In the genomic region with DNA sequence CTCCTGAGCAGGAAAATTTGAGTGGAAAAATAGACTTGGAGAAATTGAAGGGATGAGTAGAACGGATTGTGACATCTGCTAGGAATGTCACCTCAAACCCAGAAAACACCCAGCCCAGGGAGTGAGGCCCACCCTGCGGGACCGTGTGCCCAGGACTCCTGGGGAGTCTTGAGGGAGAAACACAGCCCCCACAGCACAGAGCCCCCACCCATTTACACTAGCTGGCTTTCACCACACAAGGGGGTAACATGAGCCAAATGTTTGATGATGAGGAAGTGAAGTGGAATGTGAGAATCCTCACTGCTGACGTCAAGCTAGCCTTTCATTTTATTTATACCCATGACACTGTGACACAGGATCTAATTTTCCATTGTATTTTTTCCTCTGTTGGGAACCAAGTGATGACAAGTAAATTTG, we compare ENCODE assay signal across 9 cellular contexts. TPM values are rescaled to one million over a fixed set of nuclear protein-coding genes. Genes with fewer than 3 reads are reported as not detected.
DNase-seq lines count a peak whose midpoint lies in the region; ATAC-seq and TF ChIP-seq lines count a peak whose summit lies in the region.
"Had no signal": no experiment of that assay in that cellular context is flagged by ENCODE, and none has a peak within 500 bp of the region (broad histone marks: within the 10 kb centered on the region; RNA-seq: fewer than 3 reads in every experiment).

No MANE protein-coding gene starts in this region.

- peak overlapping the region; percentile 63; the same call in 1 of the 2 replicates for H3K56ac ChIP-seq in IMR-90 (ENCODE audit: extremely low read depth, insufficient read depth, low read length)

- no peaks in the 10 kb centered on the region for H4K20me1 ChIP-seq in IMR-90 (ENCODE audit: insufficient read depth, low read length)

- H2BK5ac ChIP-seq in IMR-90 (ENCODE audit: low read depth, low read length, poor library complexity, severe bottlenecking), result peak overlapping the region; percentile 87

- WGBS in IMR-90 (ENCODE audit: extremely low coverage in 2 of 2, insufficient read length in 1 of 2), 2 experiments, result no CpG with 5 or more reads among the region's 4 CpGs
- 62 to 82% (median 78%) methylated on average over 4 of the region's 4 CpGs for WGBS in spleen, 5 donors

- dilution Hi-C loops in IMR-90 (cut with HindIII; ENCODE audit: low sequenced_read_pairs, unreplicated experiment), result no loop called here

- POLR2A ChIA-PET in A673 (lab: Charles Lee; ENCODE audit: low non-redundant PET), result no interaction called here
- POLR2A ChIA-PET in IMR-90 (lab: Charles Lee; ENCODE audit: unreplicated experiment), result no interaction called here

- no peak overlapping the region; the same call in 1 of the 2 replicates for H4K5ac ChIP-seq in IMR-90 (ENCODE audit: low read depth, low read length)

- peak overlapping the region; percentile 86 for H3K23ac ChIP-seq in IMR-90 (ENCODE audit: low read depth, low read length)

- H3K4ac ChIP-seq in IMR-90 (ENCODE audit: low read depth, low read length), result peak overlapping the region; percentile 77

- H3K9me3 Mint-ChIP-seq in mesothelial cell of epicardium, result peaks cover 5% of the 10 kb centered on the region

- H3K9ac ChIP-seq in IMR-90 (ENCODE audit: low read depth, low read length), result no peak overlapping the region

- H3K9me1 ChIP-seq in IMR-90 (ENCODE audit: insufficient read depth, low read length), result peaks cover 20% of the 10 kb centered on the region

- H2BK15ac ChIP-seq in IMR-90 (ENCODE audit: low read depth, low read length), result peak overlapping the region; percentile 39; the same call in 1 of the 3 replicates

- no TSS peak for BruUV-seq in A673 (replicated peaks; lab: Mats Ljungman, UMichigan)
- no TSS peak for BruUV-seq in IMR-90 (replicated peaks; lab: Mats Ljungman, UMichigan)

- H3K27me3 ChIP-seq in A673 (replicated peaks; ENCODE audit: insufficient read depth, low read depth, low read length, poor library complexity), result no peaks in the 10 kb centered on the region
- peaks cover 4% of the 10 kb centered on the region for H3K27me3 ChIP-seq in IMR-90 (ENCODE audit: control insufficient read depth, insufficient read depth, low read length)
- H3K27me3 ChIP-seq in spleen (replicated peaks in 1 of 7), result peaks cover 0 to 9% (median 0%) of the 10 kb centered on the region in 7 donors

- TF ChIP-seq CTCF in A673 (conservative IDR thresholded peaks at IDR 0.05; ENCODE audit: low read depth, low read length) (no peak), IMR-90 (conservative IDR thresholded peaks at IDR 0.05; ENCODE audit: low read depth, low read length) (no peak), cardiac fibroblast (IDR thresholded peaks at IDR 0.05; ENCODE audit: low read depth, low read length) (no peak), mesothelial cell of epicardium (IDR thresholded peaks at IDR 0.05; ENCODE audit: unreplicated experiment) (no peak), spleen (IDR thresholded peaks at IDR 0.05 in 8 of 11, conservative IDR thresholded peaks at IDR 0.05 in 3 of 11) (no peak)

- peak; percentile 86 for ATAC-seq in IMR-90 (ENCODE audit: low read depth)

- no peak overlapping the region for H3K4me3 Mint-ChIP-seq in mesothelial cell of epicardium

- H2AFZ ChIP-seq in IMR-90 (replicated peaks; ENCODE audit: low read length, poor library complexity), result peak overlapping the region; percentile 76

- H3K27ac Mint-ChIP-seq in mesothelial cell of epicardium, result peak overlapping the region; percentile 73

- peaks cover 23% of the 10 kb centered on the region for H3K4me1 Mint-ChIP-seq in mesothelial cell of epicardium

- in situ Hi-C loops in IMR-90 (cut with MboI; ENCODE audit: low sequenced_read_pairs), result no loop called here

- H3K4me2 ChIP-seq in IMR-90 (ENCODE audit: low read depth, low read length), result peak overlapping the region; percentile 66

- no peaks in the 10 kb centered on the region for H3K27me3 Mint-ChIP-seq in mesothelial cell of epicardium (ENCODE audit: low read depth)

- H3K14ac ChIP-seq in IMR-90 (replicated peaks; ENCODE audit: low read depth, low read length), result peak overlapping the region; percentile 10; the same call in 1 of the 2 replicates

- no peaks in the 10 kb centered on the region for H3K79me1 ChIP-seq in IMR-90 (ENCODE audit: low read depth in 1 of 2, low read length in 2 of 2)

- H2AK5ac ChIP-seq in IMR-90 (ENCODE audit: low read depth, low read length), result peak overlapping the region; percentile 93

- H3K4me3 ChIP-seq in A673 (ENCODE audit: low read depth, low read length, poor library complexity, severe bottlenecking), result no peak overlapping the region
- H3K4me3 ChIP-seq in IMR-90 (ENCODE audit: insufficient read depth, low read depth, low read length), result no peak overlapping the region
- no peak overlapping the region for H3K4me3 ChIP-seq in cardiac fibroblast (replicated peaks in 1 of 2; ENCODE audit: low read depth in 2 of 2, low read length in 2 of 2)
- H3K4me3 ChIP-seq in spleen, result no peak overlapping the region
- H3K4me3 ChIP-seq: lung had no signal

- peak overlapping the region; percentile 62 for H2AK9ac ChIP-seq in IMR-90 (replicated peaks; ENCODE audit: low read depth, low read length, poor library complexity)

- peak; percentile 36 for DNase-seq in A673 (ENCODE audit: low spot score)
- DNase-seq in IMR-90, result peak; percentile 92
- DNase-seq in cardiac fibroblast (ENCODE audit: low read depth in 2 of 2), result peak; percentile 75 to 89
- DNase-seq in mesothelial cell of epicardium (ENCODE audit: low spot score in 2 of 2, unreplicated experiment in 2 of 2), result no peak
- DNase-seq in HuH-7.5 (ENCODE audit: low spot score), result no peak
- no peak for DNase-seq in GM19238 (ENCODE audit: insufficient read length, low spot score)
- DNase-seq in NCI-H524 treated with DMSO at 0.1 percent for 48 hours (lab: John Stamatoyannopoulos, UW), result no peak
- DNase-seq in spleen, result no peak

- no peak for TF ChIP-seq RAD21 in IMR-90 (IDR thresholded peaks at IDR 0.05; ENCODE audit: low read length)

- H3K36me3 Mint-ChIP-seq in mesothelial cell of epicardium, result peaks cover 2% of the 10 kb centered on the region

- TF ChIP-seq POLR2A in IMR-90 (IDR thresholded peaks at IDR 0.05; ENCODE audit: low read depth, low read length) (no peak), spleen (IDR thresholded peaks at IDR 0.05) (no peak)

- peaks cover 11% of the 10 kb centered on the region for H3K4me1 ChIP-seq in A673 (ENCODE audit: insufficient read depth, low read length, poor library complexity, severe bottlenecking)
- peaks cover 20% of the 10 kb centered on the region for H3K4me1 ChIP-seq in IMR-90 (ENCODE audit: control insufficient read depth, insufficient read depth, low read length)
- H3K4me1 ChIP-seq in spleen, result peaks cover 0 to 14% (median 7%) of the 10 kb centered on the region in 6 donors

- intact Hi-C loops in A673 (cut with micrococcal nuclease; ENCODE audit: unreplicated experiment), result no loop called here
- intact Hi-C loops in IMR-90 (cut with micrococcal nuclease), result loop anchor here (5.0 kb wide), 1 partner anchor 695 kb away; no protein-coding TSS in a partner anchor
- intact Hi-C loops in spleen (cut with DNase I; ENCODE audit: low total_unique reads), result no loop called here

- peak overlapping the region; percentile 24 to 88; a peak in 3 of 4 replicates for H4K8ac ChIP-seq in IMR-90 (ENCODE audit: low read depth in 2 of 2, low read length in 2 of 2)

- H3K9me3 ChIP-seq in A673 (ENCODE audit: low read depth, low read length, poor library complexity, severe bottlenecking) (no peaks in the 10 kb centered on the region), IMR-90 (ENCODE audit: control insufficient read depth, insufficient read depth, low read length) (no peaks in the 10 kb centered on the region), spleen (no peaks in the 10 kb centered on the region)

- H3K36me3 ChIP-seq in A673 (ENCODE audit: insufficient read depth, low read length, poor library complexity, severe bottlenecking) (no peaks in the 10 kb centered on the region), IMR-90 (ENCODE audit: control insufficient read depth, insufficient read depth, low read length) (no peaks in the 10 kb centered on the region), spleen (no peaks in the 10 kb centered on the region)

- H2BK20ac ChIP-seq in IMR-90 (ENCODE audit: low read depth, low read length), result peak overlapping the region; percentile 95

- peak overlapping the region; percentile 83 for H4K91ac ChIP-seq in IMR-90 (ENCODE audit: insufficient read depth, low read depth, low read length)

- H3K27ac ChIP-seq in A673 (ENCODE audit: low read depth, low read length, poor library complexity, severe bottlenecking), result no peak overlapping the region
- peak overlapping the region; percentile 26 for H3K27ac ChIP-seq in IMR-90 (ENCODE audit: insufficient read depth, low read length)
- peak overlapping the region in 1 of 8 donors; percentile 39 for H3K27ac ChIP-seq in spleen

- peak overlapping the region; percentile 78 for H2BK120ac ChIP-seq in IMR-90 (ENCODE audit: low read depth, low read length)

- CTCF ChIA-PET in A673 (lab: Charles Lee) (no interaction called here), IMR-90 (lab: Yijun Ruan, JAX) (interaction anchor here (0.6 to 1.2 kb wide), 2 partner anchors 23 to 1793 kb away, joined by 3 to 4 read pairs; no protein-coding TSS in a partner anchor)

- H3K18ac ChIP-seq in IMR-90 (ENCODE audit: low read depth, low read length), result no peak overlapping the region

TF ChIP-seq in IMR-90, 13 proteins besides CTCF, POLR2A, EP300 and RAD21 (continues in another document):
- TF ChIP-seq CEBPB (IDR thresholded peaks at IDR 0.05; ENCODE audit: low read depth, low read length) (peak; percentile 32; the same call in 1 of the 2 replicates), BHLHE40 (IDR thresholded peaks at IDR 0.05; ENCODE audit: low read depth, low read length) (no peak), MAZ (IDR thresholded peaks at IDR 0.05; ENCODE audit: borderline replicate concordance, low read depth, low read length) (peak; percentile 40; the same call in 1 of the 2 replicates), CHD1 (IDR thresholded peaks at IDR 0.05; ENCODE audit: low read depth, low read length) (no peak)
- TF ChIP-seq, protein P1, sequence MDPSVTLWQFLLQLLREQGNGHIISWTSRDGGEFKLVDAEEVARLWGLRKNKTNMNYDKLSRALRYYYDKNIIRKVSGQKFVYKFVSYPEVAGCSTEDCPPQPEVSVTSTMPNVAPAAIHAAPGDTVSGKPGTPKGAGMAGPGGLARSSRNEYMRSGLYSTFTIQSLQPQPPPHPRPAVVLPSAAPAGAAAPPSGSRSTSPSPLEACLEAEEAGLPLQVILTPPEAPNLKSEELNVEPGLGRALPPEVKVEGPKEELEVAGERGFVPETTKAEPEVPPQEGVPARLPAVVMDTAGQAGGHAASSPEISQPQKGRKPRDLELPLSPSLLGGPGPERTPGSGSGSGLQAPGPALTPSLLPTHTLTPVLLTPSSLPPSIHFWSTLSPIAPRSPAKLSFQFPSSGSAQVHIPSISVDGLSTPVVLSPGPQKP (IDR thresholded peaks at IDR 0.05; ENCODE audit: borderline replicate concordance, low read depth, low read length), result no peak

RNA-seq across cellular contexts. Expression of a gene that starts 42.8 kb away (rescaled TPM):
- total RNA-seq in A673 (2021), result 0.69 and 0.85 TPM in 2 replicates
- total RNA-seq in IMR-90 (2012; rRNA removed), result under 0.01 TPM in 2 replicates
- 0.03 TPM in 1 of 2 replicates, not detected in the other for polyA plus RNA-seq in IMR-90 (2012; rRNA removed)
- 0.03 TPM in 1 of 2 replicates, not detected in the other for polyA plus RNA-seq in IMR-90 (2012; cell fraction: cytosol; rRNA removed)
- 0.07 and 0.25 TPM in 2 replicates for polyA plus RNA-seq in IMR-90 (2012; cell fraction: nucleus; rRNA removed; ENCODE audit: low replicate concordance)
- 2.9 to 4.8 TPM (median 4.3 TPM) in 3 replicates for total RNA-seq in mesothelial cell of epicardium
- total RNA-seq in spleen, result 1 to 10 TPM in 4 of 7 donors, under 1 TPM in 3; 0.64 to 1.9 (median 1.2) TPM
- polyA plus RNA-seq in spleen, result under 1 TPM; 0.18 to 0.22 (median 0.22) TPM

Comparison
In these comparisons a context has a peak if more than half of its experiments do, and no peak if none do; other contexts are left out.
1. DNase-seq: peak in A673 (single experiment), IMR-90 (single experiment) and cardiac fibroblast (2 of 2); none in mesothelial cell of epicardium (0 of 2), HuH-7.5 (single experiment), GM19238 (single experiment), NCI-H524 treated with DMSO at 0.1 percent for 48 hours (single experiment) and spleen (single experiment).